ENCODE assay signal across 2 cellular contexts in genomic region chr3:71391361-71391760, GRCh38.
A peak's percentile ranks its signal among the peaks of the same experiment; 100 is the strongest.
TF ChIP-seq lines count a peak whose summit lies in the region.

No MANE protein-coding gene starts in this region.

TF ChIP-seq in GM12878, 131 proteins besides CTCF, POLR2A, EP300 and RAD21:
- no peak for TF ChIP-seq YY1 (IDR thresholded peaks at IDR 0.05; ENCODE audit: low read depth, low read length)
- 0 out of 2 replicates have a peak, but pooled peaks have one; percentile 18 for TF ChIP-seq ZBTB4 (CRISPR knock-in tag; IDR thresholded peaks at IDR 0.05)

TF ChIP-seq in HepG2, 621 proteins besides CTCF, POLR2A, EP300 and RAD21:
- TF ChIP-seq ZNF30 (CRISPR knock-in tag; IDR thresholded peaks at IDR 0.05) = no peak
- TF ChIP-seq ARNT2 (CRISPR knock-in tag; IDR thresholded peaks at IDR 0.05; ENCODE audit: low read depth) = no peak
- no peak for TF ChIP-seq KDM3A (CRISPR knock-in tag; IDR thresholded peaks at IDR 0.05; ENCODE audit: low read depth)
